In the genomic region with DNA sequence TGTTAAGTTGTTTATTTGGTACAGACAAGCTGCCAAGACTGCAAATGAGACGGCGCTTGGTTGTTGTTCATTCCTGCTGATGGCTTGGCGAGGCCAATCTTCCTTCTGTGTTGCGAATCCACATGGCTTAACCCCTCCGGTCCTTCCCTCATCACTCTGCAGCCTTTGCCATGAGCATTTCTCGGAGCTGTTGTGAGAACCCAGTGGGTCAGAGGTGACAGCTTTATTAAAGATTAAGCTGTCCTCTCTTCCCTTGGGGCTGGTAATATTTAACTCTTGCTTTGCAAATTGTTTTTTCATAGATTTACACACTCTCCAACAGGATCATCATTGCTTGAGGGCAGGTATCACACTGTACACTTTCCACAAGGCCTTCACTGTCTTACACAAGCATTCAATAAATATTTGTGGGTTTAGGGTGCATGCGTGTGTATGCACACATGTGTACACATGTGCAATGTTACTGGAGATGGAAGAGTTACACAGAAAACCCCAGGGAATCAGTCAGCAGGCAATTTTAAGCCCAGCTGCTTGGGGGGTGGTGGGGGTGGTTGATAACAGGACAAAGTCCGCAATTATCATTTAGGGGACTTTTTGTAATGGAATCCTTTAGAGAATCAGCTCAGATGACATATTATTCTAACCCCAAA, we compare ENCODE assay signal across 19 cellular contexts. TPM values are rescaled to one million over a fixed set of nuclear protein-coding genes. Genes with fewer than 3 reads are reported as not detected.
DNase-seq lines count a peak whose midpoint lies in the region; ATAC-seq and TF ChIP-seq lines count a peak whose summit lies in the region.
"Had no signal": no experiment of that assay in that cellular context is flagged by ENCODE, and none has a peak within 500 bp of the region (broad histone marks: within the 10 kb centered on the region; RNA-seq: fewer than 3 reads in every experiment).

No MANE protein-coding gene starts in this region.

- no peak overlapping the region for H3K4me3 ChIP-seq in heart left ventricle
- H3K4me3 ChIP-seq in psoas muscle, result no peak overlapping the region
- no peak overlapping the region for H3K4me3 ChIP-seq in tibial artery
- H3K4me3 ChIP-seq: upper lobe of left lung had no signal

- peaks cover 56% of the 10 kb centered on the region for H3K4me1 Mint-ChIP-seq in brain
- H3K4me1 Mint-ChIP-seq: T-helper 17 cell had no signal

- H3K9me3 Mint-ChIP-seq in brain, result peaks cover 0 to 12% (median 0%) of the 10 kb centered on the region in 5 experiments
- H3K9me3 Mint-ChIP-seq: activated T-cell treated with anti-CD3 and anti-CD28 coated beads, Interleukin-2, amount 50 U/mL, for 4 hours had no signal

- no peaks in the 10 kb centered on the region for H3K36me3 Mint-ChIP-seq in brain

- 34 to 53% (median 37%) methylated on average over 8 of the region's 8 CpGs for WGBS in heart left ventricle, 4 donors
- WGBS in psoas muscle, 3 donors, result 57 to 61% (median 59%) methylated on average over 8 of the region's 8 CpGs

- H3K27ac Mint-ChIP-seq in brain, result peak overlapping the region; percentile 73 to 97 (median 92)
- H3K27ac Mint-ChIP-seq: T-helper 17 cell had no signal

- intact Hi-C loops in Right ventricle myocardium inferior (cut with DNase I), result no loop called here
- intact Hi-C loops in heart left ventricle (cut with DNase I), result no loop called here
- intact Hi-C loops in psoas muscle (cut with DNase I), result no loop called here
- intact Hi-C loops in tibial artery (cut with DNase I; ENCODE audit: low total_unique reads), result no loop called here

- H3K4me3 Mint-ChIP-seq in brain, result peak overlapping the region in 4 of 5 experiments; percentile 34 to 68 (median 56)
- H3K4me3 Mint-ChIP-seq: activated T-cell treated with anti-CD3 and anti-CD28 coated beads, Interleukin-2, amount 50 U/mL, for 4 hours; T-helper 17 cell had no signal

- DNase-seq in Right ventricle myocardium inferior (ENCODE audit: missing footprints) (no peak), heart left ventricle (no peak), left lobe of liver (ENCODE audit: low spot score) (no peak), psoas muscle (no peak), NCI-H1105 (lab: John Stamatoyannopoulos, UW) (no peak), tibial artery (no peak)
- DNase-seq: ACHN; activated CD4-positive, alpha-beta T cell treated with anti-CD3 and anti-CD28 coated beads for 48 hours; activated T-cell treated with anti-CD3 and anti-CD28 coated beads, Interleukin-2, amount 50 U/mL, for 4 hours; foreskin melanocyte; IMR-90; kidney glomerular epithelial cell; NCI-H1092 treated with DMSO at 0.1 percent for 48 hours; NCI-H524 treated with DMSO at 0.1 percent for 48 hours; RPMI8226; T-helper 17 cell had no signal

- no peaks in the 10 kb centered on the region for H3K27me3 Mint-ChIP-seq in brain

- no peak for TF ChIP-seq CTCF in heart left ventricle (IDR thresholded peaks at IDR 0.05)
- TF ChIP-seq CTCF in brain (conservative IDR thresholded peaks at IDR 0.05), result no peak
- no peak for TF ChIP-seq CTCF in psoas muscle (IDR thresholded peaks at IDR 0.05)
- TF ChIP-seq CTCF in tibial artery (IDR thresholded peaks at IDR 0.05), result no peak

- peak; percentile 26 for ATAC-seq in Right ventricle myocardium inferior
- no peak for ATAC-seq in heart left ventricle
- ATAC-seq in left lobe of liver, result peak; percentile 64
- no peak for ATAC-seq in psoas muscle
- ATAC-seq: activated T-cell treated with anti-CD3 and anti-CD28 coated beads, Interleukin-2, amount 50 U/mL, for 4 hours; T-helper 17 cell had no signal

- H3K27ac ChIP-seq in heart left ventricle (peak overlapping the region in 1 of 12 donors; percentile 2), temporal lobe (ENCODE audit: low read depth, low read length) (peak overlapping the region; percentile 74), psoas muscle (no peak overlapping the region), tibial artery (no peak overlapping the region)
- H3K27ac ChIP-seq: upper lobe of left lung had no signal

- H3K9me3 ChIP-seq in heart left ventricle (no peaks in the 10 kb centered on the region), psoas muscle (no peaks in the 10 kb centered on the region), tibial artery (no peaks in the 10 kb centered on the region)
- H3K9me3 ChIP-seq: upper lobe of left lung had no signal

- peaks cover 0 to 23% (median 13%) of the 10 kb centered on the region in 12 donors for H3K4me1 ChIP-seq in heart left ventricle
- H3K4me1 ChIP-seq in psoas muscle, result no peaks in the 10 kb centered on the region
- H3K4me1 ChIP-seq in tibial artery, result no peaks in the 10 kb centered on the region
- H3K4me1 ChIP-seq: upper lobe of left lung had no signal

- TF ChIP-seq POLR2A in heart left ventricle (IDR thresholded peaks at IDR 0.05), result no peak

- peaks cover 0 to 6% (median 0%) of the 10 kb centered on the region in 9 donors for H3K36me3 ChIP-seq in heart left ventricle
- no peaks in the 10 kb centered on the region for H3K36me3 ChIP-seq in psoas muscle (ENCODE audit: insufficient read depth in 1 of 2, low read depth in 1 of 2)
- no peaks in the 10 kb centered on the region for H3K36me3 ChIP-seq in tibial artery
- H3K36me3 ChIP-seq: upper lobe of left lung had no signal

- no peaks in the 10 kb centered on the region for H3K27me3 ChIP-seq in heart left ventricle
- H3K27me3 ChIP-seq in psoas muscle (ENCODE audit: insufficient read depth in 3 of 3, low read length in 2 of 3), result peaks cover 0 to 3% (median 0%) of the 10 kb centered on the region in 3 donors
- H3K27me3 ChIP-seq in tibial artery, result peaks cover 0 to 6% of the 10 kb centered on the region in 2 donors
- H3K27me3 ChIP-seq: upper lobe of left lung had no signal

RNA-seq across cellular contexts. Expression of a gene that starts 27.7 kb away (rescaled TPM):
- total RNA-seq in Right ventricle myocardium inferior (0.24 TPM), heart left ventricle (under 1 TPM in 4 of 9 donors, not detected in 5; 0.20 to 0.36 (median 0.28) TPM), left lobe of liver (not detected), temporal lobe (17.2 TPM), psoas muscle (not detected)
- polyA plus RNA-seq in heart left ventricle (under 1 TPM; 0.22 to 0.23 TPM), brain (ENCODE audit: insufficient read depth, low read depth, low replicate concordance) (18.1 TPM), psoas muscle (under 1 TPM in 2 of 3 donors, not detected in 1; 0.06 to 0.07 TPM)
- total RNA-seq: activated T-cell treated with anti-CD3 and anti-CD28 coated beads, Interleukin-2, amount 50 U/mL, for 4 hours; T-helper 17 cell had no signal

Comparison
In these comparisons a context has a peak if more than half of its experiments do, and no peak if none do; other contexts are left out.
1. ATAC-seq: peak in Right ventricle myocardium inferior (single experiment) and left lobe of liver (single experiment); none in heart left ventricle (0 of 4) and psoas muscle (0 of 4).
2. RNA of a gene that starts 27.7 kb away (total RNA-seq): 17.2 TPM in temporal lobe (single experiment); 0.24 TPM in Right ventricle myocardium inferior (single experiment), 0.20 to 0.36 TPM in heart left ventricle, not detected in left lobe of liver (single experiment) and not detected in psoas muscle; every median in the first group is over 10 times any median in the second.